Comparison of ENCODE assay signal across 23 cellular contexts in the genomic region with DNA sequence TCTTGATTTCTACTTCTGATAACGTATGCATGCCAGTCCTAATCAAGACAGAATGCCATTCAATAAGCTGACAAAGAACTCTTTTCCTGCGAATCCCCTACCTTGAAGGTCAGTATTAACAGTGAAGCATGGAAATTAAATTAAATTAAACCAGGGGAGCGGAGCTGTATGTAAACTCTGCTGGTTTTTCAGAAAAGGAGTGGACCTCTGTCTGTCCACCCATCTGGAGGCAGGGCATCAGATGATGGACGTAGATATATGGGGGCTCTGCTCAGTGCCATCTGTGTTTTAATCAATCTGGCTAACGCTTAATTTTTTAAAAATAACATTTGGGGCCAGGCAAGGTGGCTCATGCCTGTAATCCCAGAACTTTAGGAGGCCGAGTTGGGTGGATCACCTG.
DNase-seq lines count a peak whose midpoint lies in the region; ATAC-seq and TF ChIP-seq lines count a peak whose summit lies in the region.
"Had no signal": no experiment of that assay in that cellular context is flagged by ENCODE, and none has a peak within 500 bp of the region (broad histone marks: within the 10 kb centered on the region; RNA-seq: fewer than 3 reads in every experiment).

No MANE protein-coding gene starts in this region.

- H3K4me1 Mint-ChIP-seq in MCF 10A (ENCODE audit: insufficient read depth, unreplicated experiment) (no peaks in the 10 kb centered on the region), nephron progenitor cell (peaks cover 97% of the 10 kb centered on the region)
- H3K4me1 Mint-ChIP-seq in dendritic cell treated with granulocyte-macrophage colony-stimulating factor and Interleukin-4, amounts not matched to agents 40 ng/mL and 50 ng/mL, for 4 days (ENCODE audit: low read depth) = peaks cover 47% of the 10 kb centered on the region
- peaks cover 27% of the 10 kb centered on the region for H3K4me1 Mint-ChIP-seq in stimulated activated naive CD8-positive, alpha-beta T cell treated with anti-CD3 and anti-CD28 coated beads, Interleukin-15, amount 100 ng/mL, for 72 hours

- peak overlapping the region; percentile 1 to 53 for H3K27ac ChIP-seq in breast epithelium
- H3K27ac ChIP-seq: 22Rv1 had no signal

- H3K27me3 Mint-ChIP-seq in MCF 10A (ENCODE audit: insufficient read depth, unreplicated experiment) (peaks cover 21% of the 10 kb centered on the region), nephron progenitor cell (ENCODE audit: low read depth, poor library complexity) (no peaks in the 10 kb centered on the region)
- peaks cover 18% of the 10 kb centered on the region for H3K27me3 Mint-ChIP-seq in dendritic cell treated with granulocyte-macrophage colony-stimulating factor and Interleukin-4, amounts not matched to agents 40 ng/mL and 50 ng/mL, for 4 days
- H3K27me3 Mint-ChIP-seq in stimulated activated naive CD8-positive, alpha-beta T cell treated with anti-CD3 and anti-CD28 coated beads, Interleukin-15, amount 100 ng/mL, for 72 hours = peaks cover 25% of the 10 kb centered on the region

- CTCF ChIA-PET in MCF 10A (lab: Yijun Ruan, JAX) = no interaction called here

- TF ChIP-seq CTCF in breast epithelium (IDR thresholded peaks at IDR 0.05) (no peak), MCF 10A (IDR thresholded peaks at IDR 0.05; ENCODE audit: unreplicated experiment) (no peak), nephron progenitor cell (IDR thresholded peaks at IDR 0.05) (no peak)

- H3K9me3 Mint-ChIP-seq in MCF 10A (ENCODE audit: unreplicated experiment) (no peaks in the 10 kb centered on the region), nephron progenitor cell (no peaks in the 10 kb centered on the region)
- H3K9me3 Mint-ChIP-seq in dendritic cell treated with granulocyte-macrophage colony-stimulating factor and Interleukin-4, amounts not matched to agents 40 ng/mL and 50 ng/mL, for 4 days = no peaks in the 10 kb centered on the region
- H3K9me3 Mint-ChIP-seq in stimulated activated naive CD8-positive, alpha-beta T cell treated with anti-CD3 and anti-CD28 coated beads, Interleukin-15, amount 100 ng/mL, for 72 hours = no peaks in the 10 kb centered on the region
- H3K9me3 Mint-ChIP-seq: CD4-positive, alpha-beta memory T cell; HFFc6 had no signal

- no peak overlapping the region for H3K27ac Mint-ChIP-seq in MCF 10A (ENCODE audit: low read depth, unreplicated experiment)
- H3K27ac Mint-ChIP-seq in dendritic cell treated with granulocyte-macrophage colony-stimulating factor and Interleukin-4, amounts not matched to agents 40 ng/mL and 50 ng/mL, for 4 days = peak overlapping the region; percentile 68
- H3K27ac Mint-ChIP-seq in nephron progenitor cell = peak overlapping the region; percentile 94
- H3K27ac Mint-ChIP-seq in stimulated activated naive CD8-positive, alpha-beta T cell treated with anti-CD3 and anti-CD28 coated beads, Interleukin-15, amount 100 ng/mL, for 72 hours = no peak overlapping the region
- H3K27ac Mint-ChIP-seq: HFFc6 had no signal

- no peak overlapping the region for H3K4me3 ChIP-seq in breast epithelium
- H3K4me3 ChIP-seq: HAP-1, MG63 had no signal

- TF ChIP-seq POLR2A in breast epithelium (IDR thresholded peaks at IDR 0.05) = no peak

- DNase-seq in breast epithelium (ENCODE audit: low spot score in 2 of 2) (no peak), MCF 10A (ENCODE audit: unreplicated experiment) (no peak), nephron progenitor cell (no peak), ureter (ENCODE audit: low spot score) (peak; percentile 15), middle frontal gyrus (ENCODE audit: extremely low spot score, low spot score) (no peak), C1 segment of cervical spinal cord (lab: John Stamatoyannopoulos, UW) (no peak)
- no peak for DNase-seq in stimulated activated naive CD8-positive, alpha-beta T cell treated with anti-CD3 and anti-CD28 coated beads, Interleukin-15, amount 100 ng/mL, for 72 hours
- DNase-seq: CD4-positive, alpha-beta memory T cell; COR-L47; DMS53; GOT3; KBM-7; NCI-H1105 treated with DMSO at 0.1 percent for 48 hours; NCI-H2029; NCI-H446; NCI-H524 treated with DMSO at 0.1 percent for 48 hours; NCI-H774; SIG-M5 had no signal

- no peaks in the 10 kb centered on the region for H3K4me1 ChIP-seq in breast epithelium
- H3K4me1 ChIP-seq: HAP-1 had no signal

- no peaks in the 10 kb centered on the region for H3K36me3 Mint-ChIP-seq in MCF 10A (ENCODE audit: insufficient read depth, unreplicated experiment)
- H3K36me3 Mint-ChIP-seq in dendritic cell treated with granulocyte-macrophage colony-stimulating factor and Interleukin-4, amounts not matched to agents 40 ng/mL and 50 ng/mL, for 4 days (ENCODE audit: low read depth) = no peaks in the 10 kb centered on the region
- H3K36me3 Mint-ChIP-seq in nephron progenitor cell (ENCODE audit: low read depth) = peaks cover 44% of the 10 kb centered on the region
- H3K36me3 Mint-ChIP-seq: CD4-positive, alpha-beta memory T cell had no signal

- ATAC-seq in stimulated activated naive CD8-positive, alpha-beta T cell treated with anti-CD3 and anti-CD28 coated beads, Interleukin-15, amount 100 ng/mL, for 72 hours = no peak

- no peaks in the 10 kb centered on the region for H3K9me3 ChIP-seq in breast epithelium
- H3K9me3 ChIP-seq: HAP-1, MG63 had no signal

- intact Hi-C loops in breast epithelium (cut with DNase I; ENCODE audit: low total_unique reads) = no loop called here
- intact Hi-C loops in MCF 10A (cut with micrococcal nuclease) = no loop called here
- intact Hi-C loops in dendritic cell treated with granulocyte-macrophage colony-stimulating factor and Interleukin-4, amounts not matched to agents 40 ng/mL and 50 ng/mL, for 4 days (cut with micrococcal nuclease) = loop anchor here (10.0 kb wide), 1 partner anchor 57 kb away; no protein-coding TSS in a partner anchor

- H3K27me3 ChIP-seq in breast epithelium = no peaks in the 10 kb centered on the region
- H3K27me3 ChIP-seq: MG63 had no signal

- POLR2A ChIA-PET in MCF 10A (lab: Yijun Ruan, JAX) = interaction anchor here (0.6 kb wide), 1 partner anchor 32 kb away, joined by 3 read pairs; no protein-coding TSS in a partner anchor

- H3K4me3 Mint-ChIP-seq in MCF 10A (ENCODE audit: unreplicated experiment) (no peak overlapping the region), nephron progenitor cell (peak overlapping the region; percentile 56)
- H3K4me3 Mint-ChIP-seq in dendritic cell treated with granulocyte-macrophage colony-stimulating factor and Interleukin-4, amounts not matched to agents 40 ng/mL and 50 ng/mL, for 4 days = no peak overlapping the region
- no peak overlapping the region for H3K4me3 Mint-ChIP-seq in stimulated activated naive CD8-positive, alpha-beta T cell treated with anti-CD3 and anti-CD28 coated beads, Interleukin-15, amount 100 ng/mL, for 72 hours

- no TSS peak for BruUV-seq in MCF 10A (replicated peaks; lab: Mats Ljungman, UMichigan)

- H3K36me3 ChIP-seq in breast epithelium = no peaks in the 10 kb centered on the region
- H3K36me3 ChIP-seq: HAP-1, MG63 had no signal

Comparison
In these comparisons a context has a peak if more than half of its experiments do, and no peak if none do; other contexts are left out.
1. H3K27ac Mint-ChIP-seq: peak in dendritic cell treated with granulocyte-macrophage colony-stimulating factor and Interleukin-4, amounts not matched to agents 40 ng/mL and 50 ng/mL, for 4 days (single experiment) and nephron progenitor cell (single experiment); none in MCF 10A (single experiment) and stimulated activated naive CD8-positive, alpha-beta T cell treated with anti-CD3 and anti-CD28 coated beads, Interleukin-15, amount 100 ng/mL, for 72 hours (0 of 2).